Comparison of ENCODE assay signal across 19 cellular contexts in the genomic region with DNA sequence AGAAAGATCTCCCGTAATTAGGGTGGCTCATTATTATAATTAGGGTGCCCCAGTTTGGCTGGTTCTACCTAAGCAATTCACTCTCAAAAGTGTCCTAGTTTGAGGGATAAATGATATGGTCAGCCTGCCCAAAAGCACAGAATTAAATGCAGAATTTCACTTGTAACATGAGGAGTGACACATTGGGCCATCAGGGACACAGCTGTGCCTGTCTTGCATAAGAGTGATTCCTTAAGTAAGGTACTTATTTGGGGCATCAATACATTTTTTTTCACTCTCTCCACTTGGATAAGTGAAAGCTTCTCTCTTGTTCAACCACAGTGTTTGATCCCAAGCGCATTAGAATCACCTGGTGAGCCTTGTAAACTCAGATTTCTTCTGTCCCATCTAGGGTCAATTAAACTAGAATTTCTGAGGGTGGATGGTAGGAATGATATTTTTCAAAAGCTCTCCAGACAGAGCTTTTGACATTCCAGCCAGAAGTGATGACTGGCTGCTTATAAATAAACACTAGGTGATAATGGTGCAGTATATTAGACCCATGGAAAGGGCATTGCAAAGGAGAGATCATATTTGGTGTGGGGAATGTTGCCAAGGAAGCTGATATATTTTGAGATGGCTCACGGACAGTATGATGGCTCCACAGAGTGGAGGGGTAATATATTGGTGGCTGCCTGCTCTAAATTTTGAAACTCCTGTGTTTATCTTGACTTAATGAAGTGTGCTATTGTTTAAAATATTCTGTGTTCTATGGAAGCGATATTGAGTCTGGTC.
"Had no signal": no experiment of that assay in that cellular context is flagged by ENCODE, and none has a peak within 500 bp of the region (broad histone marks: within the 10 kb centered on the region; RNA-seq: fewer than 3 reads in every experiment).

No MANE protein-coding gene starts in this region.

- H3K9me3 ChIP-seq: breast epithelium, left lung, thyroid gland had no signal

- H3K4me2 ChIP-seq: hepatocyte had no signal

- H2AFZ ChIP-seq: hepatocyte had no signal

- H3K27me3 ChIP-seq: breast epithelium, hepatocyte, left lung, thyroid gland had no signal

- H3K79me2 ChIP-seq: hepatocyte had no signal

- ATAC-seq: activated T-cell treated with anti-CD3 and anti-CD28 coated beads, Interleukin-2, amount 50 U/mL, for 4 hours; left lung; natural killer cell treated with Interleukin-12 subunit alpha and Interleukin-12 subunit beta and Interleukin-15 and Interleukin-18, amount 100 ng/mL, for 72 hours; stimulated activated naive CD8-positive, alpha-beta T cell treated with anti-CD3 and anti-CD28 coated beads, Interleukin-15, Interleukin-2, amounts not matched to agents 100 U/mL and 50 U/mL, for 24 hours; WTC11 had no signal

- H3K4me3 ChIP-seq: breast epithelium, hepatocyte, left lung, thyroid gland had no signal

- DNase-seq: activated CD4-positive, alpha-beta T cell treated with anti-CD3 and anti-CD28 coated beads, Interleukin-2, amount 50 U/mL, for 48 hours; activated CD8-positive, alpha-beta memory T cell treated with anti-CD3 and anti-CD28 coated beads, Interleukin-2, amount 50 U/mL, for 48 hours; activated naive CD4-positive, alpha-beta T cell treated with Interleukin-2 at 50 U/mL for 16 hours; activated naive CD8-positive, alpha-beta T cell treated with anti-CD3 and anti-CD28 coated beads for 36 hours; activated T-cell treated with anti-CD3 and anti-CD28 coated beads, Interleukin-2, amount 50 U/mL, for 4 hours; cortex of kidney; endodermal cell; immature natural killer cell; left lung; mammary epithelial cell; stimulated activated CD4-positive, alpha-beta T cell treated with anti-CD3 and anti-CD28 coated beads, Interleukin-12 subunit alpha, Interleukin-12 subunit beta, amount 100 ng/mL, for 4 hours; stimulated activated CD4-positive, alpha-beta T cell treated with anti-CD3 and anti-CD28 coated beads, Interleukin-4, amount 100 ng/mL, for 4 hours; stimulated activated naive CD8-positive, alpha-beta T cell treated with anti-CD3 and anti-CD28 coated beads, Interleukin-15, Interleukin-2, amounts not matched to agents 100 U/mL and 50 U/mL, for 24 hours; T-helper 9 cell; thyroid gland had no signal

- H3K36me3 ChIP-seq: breast epithelium, left lung, thyroid gland had no signal

- H3K27ac ChIP-seq: breast epithelium, hepatocyte, left lung, thyroid gland had no signal

- H3K4me1 ChIP-seq: breast epithelium, left lung, thyroid gland had no signal
